Comparison of ENCODE assay signal across 29 cellular contexts in genomic region chr11:114606003-114606801, GRCh38. TPM values are rescaled to one million over a fixed set of nuclear protein-coding genes. Genes with fewer than 3 reads are reported as not detected.
DNase-seq lines count a peak whose midpoint lies in the region; ATAC-seq, FAIRE-seq and TF ChIP-seq lines count a peak whose summit lies in the region.
"Had no signal": no experiment of that assay in that cellular context is flagged by ENCODE, and none has a peak within 500 bp of the region (broad histone marks: within the 10 kb centered on the region; RNA-seq: fewer than 3 reads in every experiment).

No MANE protein-coding gene starts in this region.

- no peaks in the 10 kb centered on the region for H3K4me1 ChIP-seq in PC-3 (ENCODE audit: insufficient read depth, low read length)
- H3K4me1 ChIP-seq: ascending aorta, BE2C had no signal

- no peak overlapping the region for H3K9ac ChIP-seq in PC-3 (ENCODE audit: low read length)

- H2AFZ ChIP-seq in PC-3 (ENCODE audit: low read length), result no peak overlapping the region

- H3K9me3 ChIP-seq in PC-3 (ENCODE audit: low read length), result no peaks in the 10 kb centered on the region; the same call in 1 of the 2 replicates

- peak; percentile 71 for FAIRE-seq in urothelium cell line (lab: Jason Lieb, UNC)
- FAIRE-seq: colon, G401.6 had no signal

- ATAC-seq in PC-3 (peak; percentile 50), GM18519 (IDR thresholded peaks at IDR 0.05; ENCODE audit: low FRiP score, unreplicated experiment) (no peak), GM18520 (IDR thresholded peaks at IDR 0.05; ENCODE audit: unreplicated experiment) (no peak)
- ATAC-seq: activated CD8-positive, alpha-beta T cell treated with anti-CD3 and anti-CD28 coated beads, Interleukin-2, amount 10 ng/mL, durations not matched to agents 7 days and 5 days; activated T-cell treated with anti-CD3 and anti-CD28 coated beads, Interleukin-2, amount 50 U/mL, for 4 hours; natural killer cell treated with Interleukin-12 subunit alpha and Interleukin-12 subunit beta and Interleukin-15 and Interleukin-18, amount 100 ng/mL, for 72 hours; SK-N-SH treated with all-trans-retinoic acid at 6 μM for 48 hours; stimulated activated naive CD8-positive, alpha-beta T cell treated with anti-CD3 and anti-CD28 coated beads, Interleukin-15, amount 100 ng/mL, for 72 hours had no signal

- POLR2A ChIA-PET in PC-3 (lab: Charles Lee; ENCODE audit: unreplicated experiment), result no interaction called here

- H3K4me3 ChIP-seq in PC-3 (ENCODE audit: low read length) (no peak overlapping the region), fibroblast of villous mesenchyme (ENCODE audit: low read depth, low read length) (no peak overlapping the region)
- H3K4me3 ChIP-seq: ascending aorta had no signal

- H3F3A ChIP-seq in PC-3 (ENCODE audit: low read length, unreplicated experiment), result no peaks in the 10 kb centered on the region

- intact Hi-C loops in PC-3 (cut with micrococcal nuclease), result loop anchor here (1.0 kb wide), 1 partner anchor 266 kb away; no protein-coding TSS in a partner anchor

- BruUV-seq in PC-3 (replicated peaks; lab: Mats Ljungman, UMichigan), result no TSS peak

- no peak overlapping the region for H3K4me2 ChIP-seq in PC-3 (ENCODE audit: low read length)

- CTCF ChIA-PET in PC-3 (lab: Charles Lee), result no interaction called here

- H3K27me3 ChIP-seq in PC-3 (ENCODE audit: low read length), result no peaks in the 10 kb centered on the region
- H3K27me3 ChIP-seq: ascending aorta, BE2C had no signal

- H3K36me3 ChIP-seq in PC-3 (ENCODE audit: low read depth, low read length), result no peaks in the 10 kb centered on the region
- H3K36me3 ChIP-seq: ascending aorta, BE2C had no signal

- H3K9me2 ChIP-seq in PC-3 (replicated peaks; ENCODE audit: low read length), result no peaks in the 10 kb centered on the region

- TF ChIP-seq CTCF in PC-3 (conservative IDR thresholded peaks at IDR 0.05; ENCODE audit: low read depth, low read length) (peak; percentile 47), fibroblast of villous mesenchyme (IDR thresholded peaks at IDR 0.05; ENCODE audit: insufficient read depth, low read depth, low read length) (peak; percentile 28)

- DNase-seq in DMS53 (lab: John Stamatoyannopoulos, UW) (peak; percentile 32), DMS53 treated with DMSO at 0.1 percent for 48 hours (lab: John Stamatoyannopoulos, UW; ENCODE audit: unreplicated experiment) (no peak), PC-3 (peak; percentile 36), fibroblast of villous mesenchyme (ENCODE audit: low read depth) (peak; percentile 33), urothelium cell line (ENCODE audit: low spot score) (no peak), substantia nigra (lab: John Stamatoyannopoulos, UW) (no peak)
- DNase-seq: activated CD8-positive, alpha-beta T cell treated with anti-CD3 and anti-CD28 coated beads, Interleukin-2, amount 10 ng/mL, durations not matched to agents 7 days and 5 days; activated naive CD4-positive, alpha-beta T cell treated with anti-CD3 and anti-CD28 coated beads for 36 hours; activated T-cell treated with anti-CD3 and anti-CD28 coated beads, Interleukin-2, amount 50 U/mL, for 4 hours; BE2C; foreskin melanocyte; kidney glomerular epithelial cell; NCI-H1694; NCI-H82; posterior cingulate gyrus; RPMI8226; stimulated activated naive CD8-positive, alpha-beta T cell treated with anti-CD3 and anti-CD28 coated beads, Interleukin-15, amount 100 ng/mL, for 72 hours; T-helper 9 cell had no signal

- H4K20me1 ChIP-seq in PC-3 (ENCODE audit: low read length), result no peaks in the 10 kb centered on the region

- H3K27ac ChIP-seq in PC-3 (ENCODE audit: low read length) (no peak overlapping the region), substantia nigra (ENCODE audit: low read depth, low read length, poor library complexity, severe bottlenecking) (no peak overlapping the region)
- H3K27ac ChIP-seq: 22Rv1, ascending aorta had no signal

- no peaks in the 10 kb centered on the region for H3K79me2 ChIP-seq in PC-3 (ENCODE audit: low read length)

RNA-seq across cellular contexts. Expression of gene NXPE4, which starts 10.6 kb away (rescaled TPM):
- total RNA-seq in PC-3 (2014; rRNA removed) (not detected in 2 replicates), fibroblast of villous mesenchyme (not detected in 2 replicates)
- total RNA-seq: activated CD8-positive, alpha-beta T cell treated with anti-CD3 and anti-CD28 coated beads, Interleukin-2, amount 10 ng/mL, durations not matched to agents 7 days and 5 days; activated naive CD4-positive, alpha-beta T cell treated with anti-CD3 and anti-CD28 coated beads for 36 hours; activated T-cell treated with anti-CD3 and anti-CD28 coated beads, Interleukin-2, amount 50 U/mL, for 4 hours; ascending aorta; LHCN-M2; mesenteric fat pad; natural killer cell treated with Interleukin-12 subunit alpha and Interleukin-12 subunit beta and Interleukin-15 and Interleukin-18, amount 100 ng/mL, for 72 hours; skeletal muscle tissue had no signal

RNA-seq across cellular contexts. Expression of gene NXPE1, which starts 46.5 kb away (rescaled TPM):
- total RNA-seq in PC-3 (2014; rRNA removed), result not detected in 2 replicates
- total RNA-seq in fibroblast of villous mesenchyme, result not detected in 2 replicates
- total RNA-seq: activated CD8-positive, alpha-beta T cell treated with anti-CD3 and anti-CD28 coated beads, Interleukin-2, amount 10 ng/mL, durations not matched to agents 7 days and 5 days; activated naive CD4-positive, alpha-beta T cell treated with anti-CD3 and anti-CD28 coated beads for 36 hours; activated T-cell treated with anti-CD3 and anti-CD28 coated beads, Interleukin-2, amount 50 U/mL, for 4 hours; ascending aorta; LHCN-M2; mesenteric fat pad; natural killer cell treated with Interleukin-12 subunit alpha and Interleukin-12 subunit beta and Interleukin-15 and Interleukin-18, amount 100 ng/mL, for 72 hours; skeletal muscle tissue had no signal

Comparison
In these comparisons a context has a peak if more than half of its experiments do, and no peak if none do; other contexts are left out.
1. DNase-seq: peak in DMS53 (single experiment), PC-3 (single experiment) and fibroblast of villous mesenchyme (single experiment); none in DMS53 treated with DMSO at 0.1 percent for 48 hours (single experiment), urothelium cell line (single experiment) and substantia nigra (0 of 49).